ENCODE assay signal across 35 cellular contexts in genomic region chr1:165712764-165713163, GRCh38. TPM values are rescaled to one million over a fixed set of nuclear protein-coding genes. Genes with fewer than 3 reads are reported as not detected.
A peak's percentile ranks its signal among the peaks of the same experiment; 100 is the strongest.
DNase-seq lines count a peak whose midpoint lies in the region; ATAC-seq, FAIRE-seq and TF ChIP-seq lines count a peak whose summit lies in the region.
"Had no signal": no experiment of that assay in that cellular context is flagged by ENCODE, and none has a peak within 500 bp of the region (broad histone marks: within the 10 kb centered on the region; RNA-seq: fewer than 3 reads in every experiment).

No MANE protein-coding gene starts in this region.

- no TSS peak for BruUV-seq in K562 (replicated peaks; lab: Mats Ljungman, UMichigan)

- H3K4me3 Mint-ChIP-seq in activated CD8-positive, alpha-beta memory T cell treated with anti-CD3 and anti-CD28 coated beads, Interleukin-2, amount 10 ng/mL, durations not matched to agents 7 days and 5 days: no peak overlapping the region
- H3K4me3 Mint-ChIP-seq: B cell; CD14-positive monocyte; CD4-positive, alpha-beta memory T cell; CD4-positive, alpha-beta T cell; CD4-positive, CD25-positive, alpha-beta regulatory T cell; CD8-positive, alpha-beta memory T cell; CD8-positive, alpha-beta T cell had no signal

- no peaks in the 10 kb centered on the region for H3K36me3 ChIP-seq in HEK293 (ENCODE audit: control insufficient read depth in 2 of 2, insufficient read depth in 1 of 2, low read length in 2 of 2)
- no peaks in the 10 kb centered on the region for H3K36me3 ChIP-seq in K562 (ENCODE audit: control insufficient read depth, insufficient read depth, low read length)
- H3K36me3 ChIP-seq in esophagus squamous epithelium: no peaks in the 10 kb centered on the region
- H3K36me3 ChIP-seq: BE2C; BLaER1; BLaER1 treated with 17β-estradiol and CSF1 and Interleukin-3, amounts not matched to agents 10 nM and 100 nM had no signal

- TF ChIP-seq RAD21 in A549 (conservative IDR thresholded peaks at IDR 0.05 in 1 of 2, IDR thresholded peaks at IDR 0.05 in 1 of 2) (no peak), K562 (CRISPR knock-in tag; conservative IDR thresholded peaks at IDR 0.05 in 1 of 2, IDR thresholded peaks at IDR 0.05 in 1 of 2) (no peak)

- 87% methylated on average over 5 of the region's 5 CpGs for WGBS in A549 (ENCODE audit: missing lambda C conversion rate)
- WGBS in K562 (ENCODE audit: insufficient coverage, low coverage, missing lambda C conversion rate): 49% methylated on average over 5 of the region's 5 CpGs
- WGBS in esophagus squamous epithelium, 2 donors: 84 to 94% methylated on average over 5 of the region's 5 CpGs

- in situ Hi-C loops in K562 (cut with MboI) (loop anchor here (10.0 kb wide), 1 partner anchor 298 kb away; no protein-coding TSS in a partner anchor), ACHN (cut with HindIII; ENCODE audit: low pct_ligation_motif_present, low pct_unique_long_range_greater_than_20kb, low sequenced_read_pairs) (loop anchor here (10.0 kb wide), 1 partner anchor 212 kb away; no protein-coding TSS in a partner anchor)

- TF ChIP-seq EP300 in A549 (IDR thresholded peaks at IDR 0.05) (no peak), K562 (IDR thresholded peaks at IDR 0.05; ENCODE audit: low read length) (no peak)

- no peaks in the 10 kb centered on the region for H3K36me3 Mint-ChIP-seq in activated CD8-positive, alpha-beta memory T cell treated with anti-CD3 and anti-CD28 coated beads, Interleukin-2, amount 10 ng/mL, durations not matched to agents 7 days and 5 days
- H3K36me3 Mint-ChIP-seq: CD14-positive monocyte; CD4-positive, alpha-beta memory T cell; CD4-positive, CD25-positive, alpha-beta regulatory T cell; CD8-positive, alpha-beta memory T cell; CD8-positive, alpha-beta T cell had no signal

- H2AFZ ChIP-seq in K562 (ENCODE audit: low read depth, low read length): no peak overlapping the region

- ATAC-seq in A549: no peak
- ATAC-seq in K562: no peak
- ATAC-seq in activated CD8-positive, alpha-beta memory T cell treated with anti-CD3 and anti-CD28 coated beads, Interleukin-2, amount 10 ng/mL, durations not matched to agents 7 days and 5 days: no peak
- no peak for ATAC-seq in HG02588 (IDR thresholded peaks at IDR 0.05; ENCODE audit: unreplicated experiment)
- ATAC-seq: CD8-positive, alpha-beta T cell had no signal

- H3K4me2 ChIP-seq in A549 (no peak overlapping the region), K562 (ENCODE audit: insufficient read depth, low read length) (no peak overlapping the region)
- H3K4me2 ChIP-seq: BLaER1; BLaER1 treated with 17β-estradiol and CSF1 and Interleukin-3, amounts not matched to agents 10 nM and 100 nM had no signal

- CTCF ChIA-PET in A549 (lab: Yijun Ruan, JAX): no interaction called here
- CTCF ChIA-PET in HEK293 (lab: Yijun Ruan, JAX): interaction anchor here (0.5 to 0.8 kb wide), 2 partner anchors 111 to 202 kb away, joined by 3 to 4 read pairs; no protein-coding TSS in a partner anchor
- CTCF ChIA-PET in K562 (lab: Yijun Ruan, JAX; ENCODE audit: low intra/inter-chr PET ratio): no interaction called here
- CTCF ChIA-PET in activated CD8-positive, alpha-beta memory T cell treated with anti-CD3 and anti-CD28 coated beads, Interleukin-2, amount 10 ng/mL, durations not matched to agents 7 days and 5 days (lab: Charles Lee): interaction anchor here (0.7 to 1.2 kb wide), 2 partner anchors 34 to 200 kb away, joined by 3 read pairs; no protein-coding TSS in a partner anchor

- no peak overlapping the region for H3K9ac ChIP-seq in K562 (ENCODE audit: insufficient read depth in 1 of 2, low read depth in 2 of 2, low read length in 2 of 2)
- H3K9ac ChIP-seq: BLaER1; BLaER1 treated with 17β-estradiol and CSF1 and Interleukin-3, amounts not matched to agents 10 nM and 100 nM had no signal

- no peaks in the 10 kb centered on the region for H3K4me1 Mint-ChIP-seq in activated CD8-positive, alpha-beta memory T cell treated with anti-CD3 and anti-CD28 coated beads, Interleukin-2, amount 10 ng/mL, durations not matched to agents 7 days and 5 days
- H3K4me1 Mint-ChIP-seq: B cell; CD4-positive, alpha-beta memory T cell; CD8-positive, alpha-beta memory T cell had no signal

- no peak overlapping the region for H3K27ac Mint-ChIP-seq in activated CD8-positive, alpha-beta memory T cell treated with anti-CD3 and anti-CD28 coated beads, Interleukin-2, amount 10 ng/mL, durations not matched to agents 7 days and 5 days
- H3K27ac Mint-ChIP-seq: B cell; CD4-positive, alpha-beta memory T cell; CD4-positive, alpha-beta T cell; CD4-positive, CD25-positive, alpha-beta regulatory T cell; CD8-positive, alpha-beta memory T cell; CD8-positive, alpha-beta T cell had no signal

- H3K4me3 ChIP-seq in A549 (no peak overlapping the region), HEK293 (ENCODE audit: low read depth, low read length) (no peak overlapping the region), K562 (no peak overlapping the region), esophagus squamous epithelium (no peak overlapping the region)
- H3K4me3 ChIP-seq: BLaER1; BLaER1 treated with 17β-estradiol and CSF1 and Interleukin-3, amounts not matched to agents 10 nM and 100 nM had no signal

- no peaks in the 10 kb centered on the region for H3K79me2 ChIP-seq in K562 (ENCODE audit: control insufficient read depth, insufficient read depth, low read length)

- no peaks in the 10 kb centered on the region for H3K9me3 Mint-ChIP-seq in activated CD8-positive, alpha-beta memory T cell treated with anti-CD3 and anti-CD28 coated beads, Interleukin-2, amount 10 ng/mL, durations not matched to agents 7 days and 5 days (ENCODE audit: low read depth)
- H3K9me3 Mint-ChIP-seq: CD14-positive monocyte; CD4-positive, alpha-beta T cell; CD4-positive, CD25-positive, alpha-beta regulatory T cell; CD8-positive, alpha-beta memory T cell; CD8-positive, alpha-beta T cell had no signal

- H3K4me1 ChIP-seq in A549 (no peaks in the 10 kb centered on the region), HEK293 (ENCODE audit: control insufficient read depth, insufficient read depth, low read length) (no peaks in the 10 kb centered on the region), K562 (replicated peaks in 1 of 2; ENCODE audit: control insufficient read depth in 2 of 2, insufficient read depth in 2 of 2, low read length in 2 of 2) (no peaks in the 10 kb centered on the region), esophagus squamous epithelium (no peaks in the 10 kb centered on the region)
- H3K4me1 ChIP-seq: BE2C, Caco-2 had no signal

- intact Hi-C loops in K562 (cut with micrococcal nuclease) (no loop called here), esophagus squamous epithelium (cut with DNase I) (loop anchor here (10.0 kb wide), 1 partner anchor 108 kb away; no protein-coding TSS in a partner anchor)

- TF ChIP-seq POLR2A in A549 (IDR thresholded peaks at IDR 0.05; ENCODE audit: low read length) (no peak), K562 (conservative IDR thresholded peaks at IDR 0.05) (no peak), esophagus squamous epithelium (IDR thresholded peaks at IDR 0.05) (no peak)

- H3K9me1 ChIP-seq in K562 (ENCODE audit: control insufficient read depth, insufficient read depth, low read length): no peaks in the 10 kb centered on the region

- POLR2A ChIA-PET in A549 (lab: Yijun Ruan, JAX) (no interaction called here), HEK293 (lab: Yijun Ruan, JAX) (no interaction called here), K562 (lab: Yijun Ruan, JAX) (interaction anchor here (1.8 kb wide), 1 partner anchor 15 kb away, joined by 5 read pairs; no protein-coding TSS in a partner anchor)

- no peaks in the 10 kb centered on the region for H4K20me1 ChIP-seq in K562 (replicated peaks; ENCODE audit: control insufficient read depth, insufficient read depth, low read length)
- H4K20me1 ChIP-seq: BLaER1; BLaER1 treated with 17β-estradiol and CSF1 and Interleukin-3, amounts not matched to agents 10 nM and 100 nM had no signal

- no peak for TF ChIP-seq CTCF in A549 (IDR thresholded peaks at IDR 0.05)
- TF ChIP-seq CTCF in HEK293 (tag by site-specific recombination; IDR thresholded peaks at IDR 0.05): no peak
- no peak for TF ChIP-seq CTCF in K562 (IDR thresholded peaks at IDR 0.05 in 2 of 3, conservative IDR thresholded peaks at IDR 0.05 in 1 of 3; ENCODE audit: insufficient read depth in 2 of 3, low read depth in 1 of 3, low read length in 3 of 3)
- TF ChIP-seq CTCF in esophagus squamous epithelium (IDR thresholded peaks at IDR 0.05): no peak

- H3K9me3 ChIP-seq in A549: peaks cover 6% of the 10 kb centered on the region; the same call in 1 of the 3 replicates
- H3K9me3 ChIP-seq in HEK293 (ENCODE audit: control insufficient read depth, insufficient read depth, low read depth, low read length): no peaks in the 10 kb centered on the region; the same call in 1 of the 2 replicates
- H3K9me3 ChIP-seq in K562 (replicated peaks; ENCODE audit: control insufficient read depth, insufficient read depth, low read depth, low read length): no peaks in the 10 kb centered on the region
- H3K9me3 ChIP-seq in esophagus squamous epithelium: no peaks in the 10 kb centered on the region
- H3K9me3 ChIP-seq: BE2C, BLaER1, Caco-2 had no signal

- no peak overlapping the region for H3K27ac ChIP-seq in A549
- H3K27ac ChIP-seq in HEK293 (ENCODE audit: extremely low read depth, low read depth, low read length): no peak overlapping the region
- H3K27ac ChIP-seq in K562 (ENCODE audit: extremely low read depth, low read depth, low read length): no peak overlapping the region
- H3K27ac ChIP-seq in esophagus squamous epithelium: no peak overlapping the region
- H3K27ac ChIP-seq: 22Rv1; BLaER1; BLaER1 treated with 17β-estradiol and CSF1 and Interleukin-3, amounts not matched to agents 10 nM and 100 nM; C4-2B had no signal

- H3K27me3 ChIP-seq in K562 (ENCODE audit: control insufficient read depth in 2 of 2, insufficient read depth in 2 of 2, low read length in 2 of 2): peaks cover 15 to 19% of the 10 kb centered on the region in 2 experiments
- peaks cover 0 to 6% (median 0%) of the 10 kb centered on the region in 4 donors for H3K27me3 ChIP-seq in esophagus squamous epithelium
- H3K27me3 ChIP-seq: BE2C; BLaER1; BLaER1 treated with 17β-estradiol and CSF1 and Interleukin-3, amounts not matched to agents 10 nM and 100 nM had no signal

- FAIRE-seq in A549 (lab: Jason Lieb, UNC) (no peak), K562 (lab: Jason Lieb, UNC) (no peak)
- FAIRE-seq: A204.1, G401.6 had no signal

- DNase-seq in A549 (ENCODE audit: low read depth in 1 of 2, low spot score in 1 of 2) (no peak), ELF-1 (ENCODE audit: low read depth, low spot score) (peak; percentile 63), K562 (ENCODE audit: extremely low read depth in 1 of 4, low spot score in 3 of 4) (no peak), ACHN (no peak), esophagus squamous epithelium (lab: John Stamatoyannopoulos, UW) (no peak)
- DNase-seq in activated CD8-positive, alpha-beta memory T cell treated with anti-CD3 and anti-CD28 coated beads, Interleukin-2, amount 10 ng/mL, durations not matched to agents 7 days and 5 days: no peak
- DNase-seq: 8988T; AML-193; BE2C; C1 segment of cervical spinal cord; Caco-2; Calu3; CD4-positive, alpha-beta memory T cell; CD4-positive, alpha-beta T cell; CD4-positive, CD25-positive, alpha-beta regulatory T cell; CD8-positive, alpha-beta memory T cell; CD8-positive, alpha-beta T cell; COR-L47; DMS 273 treated with DMSO at 0.1 percent for 48 hours; DMS153; DMS53; DMS79; DMS79 treated with DMSO at 0.1 percent for 48 hours; DND-41; EL had no signal

- peaks cover 27% of the 10 kb centered on the region for H3K27me3 Mint-ChIP-seq in activated CD8-positive, alpha-beta memory T cell treated with anti-CD3 and anti-CD28 coated beads, Interleukin-2, amount 10 ng/mL, durations not matched to agents 7 days and 5 days

RNA-seq across cellular contexts. Expression of gene ALDH9A1, which starts 14.4 kb away (rescaled TPM):
- polyA plus RNA-seq in A549 (2011; rRNA removed) (49.6 and 77.1 TPM in 2 replicates), A549 (2017; fragmentation: RNase III; extraction: RNeasy Plus Mini Kit Qiagen cat#74134 plus additional on column Dnase treatment) (38.9 to 43.1 TPM (median 40.5 TPM) in 3 replicates), K562 (2011; rRNA removed) (42.6 and 54.3 TPM in 2 replicates), K562 (2014; fragmentation: Illumina TruSeq; extraction: Trizol) (40.5 and 42.6 TPM in 2 replicates), K562 (2014; fragmentation: Nextera tagmentation; extraction: Ambion mirVana) (10 to 100 TPM; 26.5 to 35.0 TPM), K562 (2014; rRNA removed) (31.0 and 32.7 TPM in 2 replicates)
- polyA plus RNA-seq in A549 (2012; cell fraction: cytosol; rRNA removed): 19.6 and 21.6 TPM in 2 replicates
- polyA plus RNA-seq in A549 (2012; cell fraction: nucleus; rRNA removed): 11.8 and 16.3 TPM in 2 replicates
- 26.5 TPM in 2 replicates for polyA minus RNA-seq in A549 (2011; rRNA and poly(A)+ RNA removed)
- total RNA-seq in K562 (2011; cell fraction: chromatin; rRNA removed; ENCODE audit: low replicate concordance): 27.7 and 31.2 TPM in 2 replicates
- total RNA-seq in K562 (2011; cell fraction: nucleolus; rRNA removed): 19.8 and 22.0 TPM in 2 replicates
- total RNA-seq in K562 (2011; cell fraction: nucleoplasm; rRNA removed): 25.7 and 26.5 TPM in 2 replicates
- total RNA-seq in K562 (2014; rRNA removed) (29.7 and 46.4 TPM in 2 replicates), K562 (2014; rRNA removed; fragmentation: Illumina TruSeq; extraction: Trizol) (38.6 and 43.3 TPM in 2 replicates), K562 (2015; rRNA removed; fragmentation: Illumina TruSeq; extraction: Trizol) (38.1 and 39.2 TPM in 2 replicates), K562 (2021) (36.7 and 40.5 TPM in 2 replicates), esophagus squamous epithelium (100 to 1,000 TPM; 120 to 198 (median 158) TPM)
- 13.1 and 32.4 TPM in 2 replicates for polyA plus RNA-seq in K562 (2011; cell fraction: cytosol; rRNA removed)
- 13.0 and 23.1 TPM in 2 replicates for polyA plus RNA-seq in K562 (2011; cell fraction: nucleus; rRNA removed)
- polyA plus RNA-seq in K562 (2012): 33.3 and 39.6 TPM in 2 replicates
- 79.3 and 92.3 TPM in 2 replicates for polyA minus RNA-seq in K562 (2011; rRNA and poly(A)+ RNA removed)
- 16.5 and 25.2 TPM in 2 replicates for polyA minus RNA-seq in K562 (2011; cell fraction: cytosol; rRNA and poly(A)+ RNA removed)
- 17.4 and 25.5 TPM in 2 replicates for polyA minus RNA-seq in K562 (2011; cell fraction: nucleus; rRNA and poly(A)+ RNA removed)
- total RNA-seq in activated CD8-positive, alpha-beta memory T cell treated with anti-CD3 and anti-CD28 coated beads, Interleukin-2, amount 10 ng/mL, durations not matched to agents 7 days and 5 days: 10 to 100 TPM; 43.9 to 45.2 TPM

RNA-seq across cellular contexts. Expression of gene TMCO1, which starts 55.9 kb away (rescaled TPM):
- polyA plus RNA-seq in A549 (2011; rRNA removed) (220 and 241 TPM in 2 replicates), A549 (2017; fragmentation: RNase III; extraction: RNeasy Plus Mini Kit Qiagen cat#74134 plus additional on column Dnase treatment) (144 to 154 TPM (median 151 TPM) in 3 replicates), K562 (2011; rRNA removed) (230 and 276 TPM in 2 replicates), K562 (2014; fragmentation: Illumina TruSeq; extraction: Trizol) (184 and 213 TPM in 2 replicates), K562 (2014; fragmentation: Nextera tagmentation; extraction: Ambion mirVana) (100 to 1,000 TPM; 412 to 561 TPM), K562 (2014; rRNA removed) (123 and 126 TPM in 2 replicates)
- 55.6 and 73.8 TPM in 2 replicates for polyA plus RNA-seq in A549 (2012; cell fraction: cytosol; rRNA removed)
- polyA plus RNA-seq in A549 (2012; cell fraction: nucleus; rRNA removed): 41.3 and 59.0 TPM in 2 replicates
- 97.1 and 118 TPM in 2 replicates for polyA minus RNA-seq in A549 (2011; rRNA and poly(A)+ RNA removed)
- 97.8 and 105 TPM in 2 replicates for total RNA-seq in K562 (2011; cell fraction: chromatin; rRNA removed; ENCODE audit: low replicate concordance)
- 150 and 173 TPM in 2 replicates for total RNA-seq in K562 (2011; cell fraction: nucleolus; rRNA removed)
- total RNA-seq in K562 (2011; cell fraction: nucleoplasm; rRNA removed): 115 and 163 TPM in 2 replicates
- total RNA-seq in K562 (2014; rRNA removed) (69.3 and 92.7 TPM in 2 replicates), K562 (2014; rRNA removed; fragmentation: Illumina TruSeq; extraction: Trizol) (175 and 184 TPM in 2 replicates), K562 (2015; rRNA removed; fragmentation: Illumina TruSeq; extraction: Trizol) (151 and 166 TPM in 2 replicates), K562 (2021) (142 and 163 TPM in 2 replicates), esophagus squamous epithelium (10 to 100 TPM; 41.4 to 79.1 (median 50.9) TPM)
- polyA plus RNA-seq in K562 (2011; cell fraction: cytosol; rRNA removed): 109 and 166 TPM in 2 replicates
- 48.2 and 81.4 TPM in 2 replicates for polyA plus RNA-seq in K562 (2011; cell fraction: nucleus; rRNA removed)
- polyA plus RNA-seq in K562 (2012): 150 and 162 TPM in 2 replicates
- 151 and 162 TPM in 2 replicates for polyA minus RNA-seq in K562 (2011; rRNA and poly(A)+ RNA removed)
- polyA minus RNA-seq in K562 (2011; cell fraction: cytosol; rRNA and poly(A)+ RNA removed): 53.0 and 77.6 TPM in 2 replicates
- polyA minus RNA-seq in K562 (2011; cell fraction: nucleus; rRNA and poly(A)+ RNA removed): 15.3 and 36.2 TPM in 2 replicates
- total RNA-seq in activated CD8-positive, alpha-beta memory T cell treated with anti-CD3 and anti-CD28 coated beads, Interleukin-2, amount 10 ng/mL, durations not matched to agents 7 days and 5 days: 100 to 1,000 TPM in 1 of 2 experiments, 10 to 100 TPM in 1; 82.9 to 102 TPM

Comparison
In these comparisons a context has a peak if more than half of its experiments do, and no peak if none do; other contexts are left out.
1. CTCF ChIA-PET loops: an anchor here in HEK293 (0.5 to 0.8 kb wide) and activated CD8-positive, alpha-beta memory T cell treated with anti-CD3 and anti-CD28 coated beads, Interleukin-2, amount 10 ng/mL, durations not matched to agents 7 days and 5 days (0.7 to 1.2 kb wide); none called in A549 and K562.